2 cellular contexts compared by ENCODE assay signal in genomic region chr3:127684871-127685707, GRCh38.
TF ChIP-seq lines count a peak whose summit lies in the region.

No MANE protein-coding gene starts in this region.

TF ChIP-seq in K562, 482 proteins besides CTCF, POLR2A, EP300 and RAD21 (continued from another document):
- TF ChIP-seq ZNF277 (CRISPR knock-in tag; IDR thresholded peaks at IDR 0.05; ENCODE audit: borderline replicate concordance) (no peak), TAF1 (IDR thresholded peaks at IDR 0.05; ENCODE audit: control insufficient read depth, extremely low read depth, insufficient read depth, low read length, severe bottlenecking) (no peak), CHD4 (IDR thresholded peaks at IDR 0.05; ENCODE audit: insufficient read depth, insufficient replicate concordance, low read depth, low read length, poor library complexity, severe bottlenecking) (no peak)
TF ChIP-seq in K562: peak in this region for 0.

TF ChIP-seq in SK-N-SH treated with all-trans-retinoic acid at 6 μM for 48 hours, 23 proteins besides CTCF, POLR2A, EP300 and RAD21 (continued from another document):
- TF ChIP-seq POU6F1 (CRISPR knock-in tag; IDR thresholded peaks at IDR 0.05; ENCODE audit: borderline replicate concordance, low read depth) (no peak), BACH2 (CRISPR knock-in tag; IDR thresholded peaks at IDR 0.05; ENCODE audit: borderline replicate concordance) (no peak), CSRNP3 (CRISPR knock-in tag; IDR thresholded peaks at IDR 0.05) (no peak), ZNF8 (CRISPR knock-in tag; IDR thresholded peaks at IDR 0.05) (no peak), ZNF565 (CRISPR knock-in tag; conservative IDR thresholded peaks at IDR 0.05; ENCODE audit: low read depth) (no peak), ESRRG (CRISPR knock-in tag; IDR thresholded peaks at IDR 0.05) (no peak), ZNF70 (CRISPR knock-in tag; IDR thresholded peaks at IDR 0.05) (no peak), TSHZ2 (CRISPR knock-in tag; IDR thresholded peaks at IDR 0.05) (no peak), SNAI2 (CRISPR knock-in tag; IDR thresholded peaks at IDR 0.05) (no peak)
